In genomic region chr4:19675172-19675811, GRCh38 we compare ENCODE assay signal across 15 cellular contexts.
A peak's percentile ranks its signal among the peaks of the same experiment; 100 is the strongest.
DNase-seq lines count a peak whose midpoint lies in the region; ATAC-seq and FAIRE-seq lines count a peak whose summit lies in the region.
"Had no signal": no experiment of that assay in that cellular context is flagged by ENCODE, and none has a peak within 500 bp of the region (broad histone marks: within the 10 kb centered on the region; RNA-seq: fewer than 3 reads in every experiment).

No MANE protein-coding gene starts in this region.

- H3K27ac ChIP-seq in small intestine (ENCODE audit: low read depth in 1 of 2, low read length in 1 of 2) = no peak overlapping the region
- H3K27ac ChIP-seq: body of pancreas, right lobe of liver had no signal

- H3K4me3 Mint-ChIP-seq in stimulated activated naive B cell treated with anti-CD40 and anti-IgM and Interleukin-4, amounts not matched to agents 10 μg/mL and 1 μg/mL and 100 μg/mL, for 72 hours = no peak overlapping the region
- H3K4me3 Mint-ChIP-seq: stimulated activated naive CD8-positive, alpha-beta T cell treated with anti-CD3 and anti-CD28 coated beads, Interleukin-15, amount 100 ng/mL, for 72 hours had no signal

- H3K27me3 Mint-ChIP-seq in stimulated activated naive B cell treated with anti-CD40 and anti-IgM and Interleukin-4, amounts not matched to agents 10 μg/mL and 1 μg/mL and 100 μg/mL, for 72 hours = no peaks in the 10 kb centered on the region
- H3K27me3 Mint-ChIP-seq: stimulated activated naive CD8-positive, alpha-beta T cell treated with anti-CD3 and anti-CD28 coated beads, Interleukin-15, amount 100 ng/mL, for 72 hours had no signal

- intact Hi-C loops in left cardiac atrium (cut with DNase I) = no loop called here

- WGBS in small intestine, 3 donors = 79 to 85% (median 82%) methylated on average over 4 of the region's 4 CpGs

- H3K36me3 Mint-ChIP-seq in stimulated activated naive B cell treated with anti-CD40 and anti-IgM and Interleukin-4, amounts not matched to agents 10 μg/mL and 1 μg/mL and 100 μg/mL, for 72 hours = no peaks in the 10 kb centered on the region

- no peaks in the 10 kb centered on the region for H3K27me3 ChIP-seq in small intestine (ENCODE audit: control insufficient read depth in 2 of 2, insufficient read depth in 2 of 2, low read length in 2 of 2)
- H3K27me3 ChIP-seq: body of pancreas, right lobe of liver had no signal

- no peak overlapping the region for H3K27ac Mint-ChIP-seq in stimulated activated naive B cell treated with anti-CD40 and anti-IgM and Interleukin-4, amounts not matched to agents 10 μg/mL and 1 μg/mL and 100 μg/mL, for 72 hours
- H3K27ac Mint-ChIP-seq: stimulated activated naive CD8-positive, alpha-beta T cell treated with anti-CD3 and anti-CD28 coated beads, Interleukin-15, amount 100 ng/mL, for 72 hours had no signal

- H3K9me3 ChIP-seq in small intestine (ENCODE audit: control insufficient read depth, low read depth) = no peaks in the 10 kb centered on the region
- H3K9me3 ChIP-seq: body of pancreas, right lobe of liver had no signal

- ATAC-seq in HG03159 (IDR thresholded peaks at IDR 0.05; ENCODE audit: unreplicated experiment) (peak; percentile 53), left cardiac atrium (peak; percentile 44 to 81), HG02973 (IDR thresholded peaks at IDR 0.05; ENCODE audit: unreplicated experiment) (no peak)
- ATAC-seq in stimulated activated naive B cell treated with anti-CD40 and anti-IgM and Interleukin-4, amounts not matched to agents 10 μg/mL and 1 μg/mL and 100 μg/mL, for 72 hours (replicated peaks) = peak; percentile 70 to 72
- ATAC-seq: body of pancreas; right lobe of liver; stimulated activated naive CD8-positive, alpha-beta T cell treated with anti-CD3 and anti-CD28 coated beads, Interleukin-15, amount 100 ng/mL, for 72 hours had no signal

- H3K36me3 ChIP-seq in small intestine (ENCODE audit: control insufficient read depth in 2 of 2, insufficient read depth in 2 of 2, low read length in 2 of 2) = no peaks in the 10 kb centered on the region
- H3K36me3 ChIP-seq: right lobe of liver had no signal

- no peaks in the 10 kb centered on the region for H3K4me1 ChIP-seq in small intestine (ENCODE audit: control insufficient read depth in 2 of 2, insufficient read depth in 1 of 2, low read depth in 1 of 2, low read length in 1 of 2)
- H3K4me1 ChIP-seq: body of pancreas, right lobe of liver had no signal

- FAIRE-seq in small intestine (lab: Jason Lieb, UNC) = no peak
- FAIRE-seq: H1 had no signal

- no peak overlapping the region for H3K4me3 ChIP-seq in small intestine (ENCODE audit: low read depth in 1 of 2, low read length in 2 of 2)
- H3K4me3 ChIP-seq: body of pancreas, right lobe of liver had no signal

- peaks cover 0 to 10% of the 10 kb centered on the region in 2 donors for H3K9me3 Mint-ChIP-seq in stimulated activated naive B cell treated with anti-CD40 and anti-IgM and Interleukin-4, amounts not matched to agents 10 μg/mL and 1 μg/mL and 100 μg/mL, for 72 hours

- no peaks in the 10 kb centered on the region for H3K4me1 Mint-ChIP-seq in stimulated activated naive B cell treated with anti-CD40 and anti-IgM and Interleukin-4, amounts not matched to agents 10 μg/mL and 1 μg/mL and 100 μg/mL, for 72 hours
- H3K4me1 Mint-ChIP-seq: stimulated activated naive CD8-positive, alpha-beta T cell treated with anti-CD3 and anti-CD28 coated beads, Interleukin-15, amount 100 ng/mL, for 72 hours had no signal

- DNase-seq in amniotic epithelial cell (ENCODE audit: low read depth) (peak; percentile 55), left cardiac atrium (no peak), SIG-M5 treated with dmso at 0.1 percent for 504 hours (lab: John Stamatoyannopoulos, UW; ENCODE audit: unreplicated experiment) (no peak), small intestine (no peak)
- DNase-seq in stimulated activated naive B cell treated with anti-CD40 and anti-IgM and Interleukin-4, amounts not matched to agents 10 μg/mL and 1 μg/mL and 100 μg/mL, for 72 hours = no peak
- DNase-seq in stimulated activated CD4-positive, alpha-beta T cell treated with anti-CD3 and anti-CD28 coated beads, Interleukin-12 subunit alpha, Interleukin-12 subunit beta, amount 100 ng/mL, for 4 hours = no peak
- DNase-seq: NCI-H187 treated with DMSO at 0.1 percent for 48 hours; NCI-H526; right lobe of liver; SHP77; stimulated activated naive CD8-positive, alpha-beta T cell treated with anti-CD3 and anti-CD28 coated beads, Interleukin-15, amount 100 ng/mL, for 72 hours had no signal
